In the genomic region with DNA sequence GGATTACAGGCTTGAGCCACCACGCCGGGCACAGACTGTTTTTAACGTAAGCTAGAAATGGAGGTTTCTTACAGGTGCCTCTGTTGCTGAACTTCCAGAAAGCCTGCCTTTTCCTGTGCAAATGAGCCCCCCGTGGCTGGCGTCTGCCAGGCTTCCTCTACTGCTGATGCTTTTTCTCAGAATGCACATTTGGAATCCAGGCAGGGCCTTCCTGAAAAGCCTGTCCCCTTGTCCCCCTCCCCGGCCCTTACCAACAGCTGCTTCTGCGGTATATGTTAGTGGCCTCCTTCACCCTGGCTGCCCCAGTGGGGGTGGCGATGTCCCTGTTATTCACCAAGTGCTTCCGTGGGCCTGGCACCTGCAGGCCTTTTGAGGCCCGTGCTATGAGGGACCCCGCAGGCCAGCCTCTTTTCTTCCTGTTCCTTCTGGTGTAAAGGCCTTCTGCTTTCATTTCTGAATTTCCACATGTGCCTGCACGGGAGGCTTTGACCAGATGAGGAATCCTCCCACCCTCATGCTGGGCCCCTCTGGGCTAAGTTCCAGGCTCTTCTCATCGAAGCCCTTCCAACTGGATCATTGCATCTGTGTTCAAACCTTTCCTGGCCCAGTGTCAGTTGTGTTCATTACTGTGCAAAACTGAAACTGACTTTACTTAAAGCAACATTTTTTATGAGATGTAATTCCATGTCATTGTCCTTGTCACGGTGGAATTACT, we compare ENCODE assay signal across 13 cellular contexts. TPM values are rescaled to one million over a fixed set of nuclear protein-coding genes. Genes with fewer than 3 reads are reported as not detected.
DNase-seq lines count a peak whose midpoint lies in the region; ATAC-seq and TF ChIP-seq lines count a peak whose summit lies in the region.
"Had no signal": no experiment of that assay in that cellular context is flagged by ENCODE, and none has a peak within 500 bp of the region (broad histone marks: within the 10 kb centered on the region; RNA-seq: fewer than 3 reads in every experiment).

No MANE protein-coding gene starts in this region.

- peaks cover 4 to 17% (median 4%) of the 10 kb centered on the region in 3 donors for H3K4me1 ChIP-seq in esophagus squamous epithelium
- H3K4me1 ChIP-seq: SJSA1 had no signal

- TF ChIP-seq CTCF in WTC11 (IDR thresholded peaks at IDR 0.05) (no peak), fibroblast of the aortic adventitia (IDR thresholded peaks at IDR 0.05; ENCODE audit: insufficient read depth, low read length) (no peak), HFFc6 (IDR thresholded peaks at IDR 0.05) (no peak), esophagus squamous epithelium (IDR thresholded peaks at IDR 0.05) (no peak)

- CTCF ChIA-PET in WTC11 (lab: Charles Lee): no interaction called here

- no peaks in the 10 kb centered on the region for H3K27me3 Mint-ChIP-seq in WTC11 (ENCODE audit: low read depth)
- H3K27me3 Mint-ChIP-seq in HFFc6 (ENCODE audit: insufficient read depth): peaks cover 2% of the 10 kb centered on the region

- H3K27me3 ChIP-seq in H7 (ENCODE audit: control insufficient read depth, insufficient read depth, low read length): no peaks in the 10 kb centered on the region
- H3K27me3 ChIP-seq in esophagus squamous epithelium: no peaks in the 10 kb centered on the region
- H3K27me3 ChIP-seq: gastroesophageal sphincter, SJSA1, vagina had no signal

- H3K27ac ChIP-seq in esophagus squamous epithelium: no peak overlapping the region
- H3K27ac ChIP-seq: SJSA1, vagina had no signal

- ATAC-seq in WTC11 (peak; percentile 70), GM19463 (IDR thresholded peaks at IDR 0.05; ENCODE audit: unreplicated experiment) (no peak)
- ATAC-seq: gastroesophageal sphincter had no signal

- POLR2A ChIA-PET in WTC11 (lab: Charles Lee): no interaction called here

- no peaks in the 10 kb centered on the region for H3K9me3 Mint-ChIP-seq in WTC11
- H3K9me3 Mint-ChIP-seq in HFFc6: no peaks in the 10 kb centered on the region

- TF ChIP-seq POLR2A in esophagus squamous epithelium (IDR thresholded peaks at IDR 0.05): no peak

- 41 to 67% methylated on average over 7 to 13 of the region's 14 CpGs for WGBS in esophagus squamous epithelium, 2 donors

- H3K4me1 Mint-ChIP-seq in WTC11 (peaks cover 30% of the 10 kb centered on the region), HFFc6 (ENCODE audit: low read depth) (peaks cover 5% of the 10 kb centered on the region; the same call in 1 of the 2 replicates)

- intact Hi-C loops in esophagus squamous epithelium (cut with DNase I): no loop called here

- H3K4me3 ChIP-seq in H7 (ENCODE audit: insufficient read depth, low read depth, low read length) (no peak overlapping the region), fibroblast of the aortic adventitia (ENCODE audit: low read depth, low read length) (no peak overlapping the region), esophagus squamous epithelium (no peak overlapping the region)
- H3K4me3 ChIP-seq: gastroesophageal sphincter, SJSA1, vagina had no signal

- H3K36me3 Mint-ChIP-seq in WTC11: peaks cover 68% of the 10 kb centered on the region
- peaks cover 22% of the 10 kb centered on the region for H3K36me3 Mint-ChIP-seq in HFFc6 (ENCODE audit: low read depth)

- DNase-seq in H7 (peak; percentile 69), WTC11 (ENCODE audit: low spot score) (peak; percentile 28), fibroblast of the aortic adventitia (ENCODE audit: low read depth) (peak; percentile 52), pons (ENCODE audit: low spot score) (peak; percentile 25), HFFc6 (no peak), esophagus squamous epithelium (lab: John Stamatoyannopoulos, UW) (no peak)
- DNase-seq: NCI-H1105; stimulated activated CD4-positive, alpha-beta T cell treated with anti-CD3 and anti-CD28 coated beads, Interleukin-2, amount 100 ng/mL, for 24 hours; stimulated activated CD8-positive, alpha-beta memory T cell treated with anti-CD3 and anti-CD28 coated beads, Interleukin-4, amount 100 ng/mL, for 48 hours had no signal

- H3K9me3 ChIP-seq in esophagus squamous epithelium: no peaks in the 10 kb centered on the region
- H3K9me3 ChIP-seq: gastroesophageal sphincter, SJSA1, vagina had no signal

- H3K36me3 ChIP-seq in H7 (replicated peaks; ENCODE audit: control insufficient read depth, insufficient read depth, low read length) (peaks cover 28% of the 10 kb centered on the region), esophagus squamous epithelium (peaks cover 42 to 100% (median 68%) of the 10 kb centered on the region in 3 donors)

- H3K4me3 Mint-ChIP-seq in WTC11 (no peak overlapping the region), HFFc6 (no peak overlapping the region)

- H3K27ac Mint-ChIP-seq in WTC11 (peak overlapping the region; percentile 89), HFFc6 (no peak overlapping the region; the same call in 1 of the 2 replicates)

TF ChIP-seq in WTC11, 78 proteins besides CTCF, POLR2A, EP300 and RAD21:
- no peak for TF ChIP-seq NR2C2 (CRISPR knock-in tag; IDR thresholded peaks at IDR 0.05)
- no peak for TF ChIP-seq TEAD1 (CRISPR knock-in tag; IDR thresholded peaks at IDR 0.05)
- TF ChIP-seq HMGA2 (CRISPR knock-in tag; IDR thresholded peaks at IDR 0.05): no peak
- no peak for TF ChIP-seq EMX1 (CRISPR knock-in tag; IDR thresholded peaks at IDR 0.05)
- TF ChIP-seq NFYB (CRISPR knock-in tag; conservative IDR thresholded peaks at IDR 0.05; ENCODE audit: low read depth): no peak
- no peak for TF ChIP-seq SMAD3 (CRISPR knock-in tag; IDR thresholded peaks at IDR 0.05; ENCODE audit: borderline replicate concordance)
- no peak for TF ChIP-seq CREB1 (CRISPR knock-in tag; IDR thresholded peaks at IDR 0.05)
- TF ChIP-seq, protein P1, sequence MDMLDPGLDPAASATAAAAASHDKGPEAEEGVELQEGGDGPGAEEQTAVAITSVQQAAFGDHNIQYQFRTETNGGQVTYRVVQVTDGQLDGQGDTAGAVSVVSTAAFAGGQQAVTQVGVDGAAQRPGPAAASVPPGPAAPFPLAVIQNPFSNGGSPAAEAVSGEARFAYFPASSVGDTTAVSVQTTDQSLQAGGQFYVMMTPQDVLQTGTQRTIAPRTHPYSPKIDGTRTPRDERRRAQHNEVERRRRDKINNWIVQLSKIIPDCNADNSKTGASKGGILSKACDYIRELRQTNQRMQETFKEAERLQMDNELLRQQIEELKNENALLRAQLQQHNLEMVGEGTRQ (CRISPR knock-in tag; IDR thresholded peaks at IDR 0.05): no peak
- no peak for TF ChIP-seq ELF4 (CRISPR knock-in tag; IDR thresholded peaks at IDR 0.05; ENCODE audit: low read depth)
- TF ChIP-seq GRHL2 (CRISPR knock-in tag; IDR thresholded peaks at IDR 0.05; ENCODE audit: insufficient replicate concordance, severe bottlenecking): no peak
- no peak for TF ChIP-seq ETV6 (CRISPR knock-in tag; IDR thresholded peaks at IDR 0.05)
- no peak for TF ChIP-seq MYBL2 (CRISPR knock-in tag; IDR thresholded peaks at IDR 0.05)

RNA-seq across cellular contexts. Expression of gene CNDP2, which starts 10.4 kb away (rescaled TPM):
- total RNA-seq in H7 (2014; rRNA removed; shearing (Covaris generic)): 60.2 and 63.1 TPM in 2 replicates
- 228 to 248 TPM (median 229 TPM) in 3 replicates for total RNA-seq in WTC11 (2021)
- 38.0 and 75.6 TPM in 2 replicates for total RNA-seq in fibroblast of the aortic adventitia (ENCODE audit: low replicate concordance)
- 10 to 100 TPM; 79.7 to 95.4 (median 85.3) TPM for total RNA-seq in HFFc6 (2021; fragmentation: NEBNext Ultra II Directional; extraction: Animal tissue kit (Norgen Biotek cat#: 25700))
- 100 to 1,000 TPM in 2 of 4 donors, 10 to 100 TPM in 2; 66.6 to 136 (median 87.9) TPM for total RNA-seq in esophagus squamous epithelium

RNA-seq across cellular contexts. Expression of gene CNDP1, which starts 27.7 kb away (rescaled TPM):
- total RNA-seq in H7 (2014; rRNA removed; shearing (Covaris generic)): not detected in 2 replicates
- 0.11 to 0.28 TPM (median 0.25 TPM) in 3 replicates for total RNA-seq in WTC11 (2021)
- total RNA-seq in fibroblast of the aortic adventitia (ENCODE audit: low replicate concordance): not detected in 2 replicates
- not detected for total RNA-seq in HFFc6 (2021; fragmentation: NEBNext Ultra II Directional; extraction: Animal tissue kit (Norgen Biotek cat#: 25700))
- not detected for total RNA-seq in esophagus squamous epithelium
- total RNA-seq: SJSA1 had no signal

RNA-seq across cellular contexts. Expression of gene DIPK1C, which starts 49.5 kb away (rescaled TPM):
- total RNA-seq in H7 (2014; rRNA removed; shearing (Covaris generic)): 0.22 TPM in 1 of 2 replicates, not detected in the other
- total RNA-seq in WTC11 (2021): not detected in 3 replicates
- total RNA-seq in fibroblast of the aortic adventitia (ENCODE audit: low replicate concordance): not detected in 2 replicates
- total RNA-seq in HFFc6 (2021; fragmentation: NEBNext Ultra II Directional; extraction: Animal tissue kit (Norgen Biotek cat#: 25700)): not detected
- not detected for total RNA-seq in esophagus squamous epithelium
- total RNA-seq: SJSA1, vagina had no signal

Comparison
In these comparisons a context has a peak if more than half of its experiments do, and no peak if none do; other contexts are left out.
1. DNase-seq: peak in H7 (single experiment), WTC11 (single experiment), fibroblast of the aortic adventitia (single experiment) and pons (single experiment); none in HFFc6 (single experiment) and esophagus squamous epithelium (single experiment).